15 cellular contexts compared by ENCODE assay signal in genomic region chr12:107283652-107284051, GRCh38.
DNase-seq lines count a peak whose midpoint lies in the region; ATAC-seq, FAIRE-seq and TF ChIP-seq lines count a peak whose summit lies in the region.
"Had no signal": no experiment of that assay in that cellular context is flagged by ENCODE, and none has a peak within 500 bp of the region (broad histone marks: within the 10 kb centered on the region; RNA-seq: fewer than 3 reads in every experiment).

No MANE protein-coding gene starts in this region.

- no peak overlapping the region for H3K4ac ChIP-seq in H1 (replicated peaks; ENCODE audit: insufficient read length, low read depth, low read length)

- H3K36me3 ChIP-seq in HepG2 (replicated peaks in 1 of 2; ENCODE audit: control insufficient read depth in 1 of 2, insufficient read depth in 2 of 2, low read length in 2 of 2) (no peaks in the 10 kb centered on the region), right lobe of liver (no peaks in the 10 kb centered on the region), H1 (ENCODE audit: control insufficient read depth in 2 of 4, insufficient read depth in 4 of 4, low read length in 3 of 4) (no peaks in the 10 kb centered on the region), PC-9 (ENCODE audit: low read depth) (no peaks in the 10 kb centered on the region)
- H3K36me3 ChIP-seq: BLaER1 had no signal

- no peak overlapping the region for H2BK20ac ChIP-seq in H1 (ENCODE audit: low read length)

- no peak overlapping the region for H3K27ac Mint-ChIP-seq in WTC11
- H3K27ac Mint-ChIP-seq: CD4-positive, alpha-beta memory T cell had no signal

- H3K4me1 Mint-ChIP-seq in WTC11 = peaks cover 12% of the 10 kb centered on the region

- H3K4me3 Mint-ChIP-seq in WTC11 = no peak overlapping the region
- H3K4me3 Mint-ChIP-seq: CD14-positive monocyte; CD4-positive, alpha-beta memory T cell had no signal

- H3K4me1 ChIP-seq in HepG2 (ENCODE audit: insufficient read depth, low read length) (no peaks in the 10 kb centered on the region), right lobe of liver (no peaks in the 10 kb centered on the region), H1 (replicated peaks in 1 of 4; ENCODE audit: control insufficient read depth in 3 of 4, insufficient read depth in 4 of 4, low read length in 3 of 4) (no peaks in the 10 kb centered on the region), PC-9 (replicated peaks; ENCODE audit: insufficient read depth) (peaks cover 18% of the 10 kb centered on the region)
- H3K4me1 ChIP-seq: BLaER1 had no signal

- 6% methylated on average over 4 of the region's 4 CpGs for WGBS in HepG2 (ENCODE audit: low lambda C conversion rate)
- 55% methylated on average over 4 of the region's 4 CpGs for WGBS in right lobe of liver (ENCODE audit: insufficient coverage, low coverage, low lambda C conversion rate, missing lambda C conversion rate)
- 93% methylated on average over 4 of the region's 4 CpGs; no CpG with 5 or more reads in 1 of the 2 experiments for WGBS in H1 (ENCODE audit: extremely low coverage in 1 of 2, insufficient coverage in 1 of 2, insufficient read length in 1 of 2, insufficient replicate concordance in 2 of 2, low coverage in 1 of 2, low lambda C conversion rate in 2 of 2, missing lambda C conversion rate in 1 of 2), 2 experiments

- no peak for FAIRE-seq in HepG2 (lab: Jason Lieb, UNC)
- FAIRE-seq in H1 (lab: Jason Lieb, UNC) = no peak

- H2AFZ ChIP-seq in HepG2 (ENCODE audit: low read length) = no peak overlapping the region
- H2AFZ ChIP-seq in H1 (ENCODE audit: low read length) = no peak overlapping the region
- H2AFZ ChIP-seq in PC-9 = no peak overlapping the region

- H3K79me1 ChIP-seq in H1 (ENCODE audit: low read depth, low read length) = no peaks in the 10 kb centered on the region

- no peak overlapping the region for H3K14ac ChIP-seq in H1 (ENCODE audit: insufficient read length)

- peaks cover 14% of the 10 kb centered on the region for H3F3A ChIP-seq in PC-9 (ENCODE audit: insufficient read depth, low read depth)

- in situ Hi-C loops in HepG2 (cut with HindIII; ENCODE audit: extremely low pct_ligation_motif_present, low pct_unique_long_range_greater_than_20kb) = no loop called here

- no peak for DNase-seq in HepG2 (ENCODE audit: low spot score)
- no peak for DNase-seq in right lobe of liver
- DNase-seq in WTC11 (ENCODE audit: low spot score) = no peak
- DNase-seq in H1 (ENCODE audit: low read depth in 1 of 2, low spot score in 2 of 2) = no peak
- DNase-seq in PC-9 = no peak
- no peak for DNase-seq in occipital lobe (lab: John Stamatoyannopoulos, UW)
- DNase-seq in retina = no peak
- DNase-seq: CD4-positive, alpha-beta memory T cell; DMS153; DMS79; GDM1; HCEC 1CT had no signal

- no peak overlapping the region for H2BK120ac ChIP-seq in H1 (replicated peaks; ENCODE audit: low read depth, low read length)

- TF ChIP-seq CTCF in HepG2 (CRISPR knock-in tag; IDR thresholded peaks at IDR 0.05) = no peak
- TF ChIP-seq CTCF in right lobe of liver (IDR thresholded peaks at IDR 0.05) = no peak
- TF ChIP-seq CTCF in WTC11 (IDR thresholded peaks at IDR 0.05) = no peak
- no peak for TF ChIP-seq CTCF in H1 (IDR thresholded peaks at IDR 0.05; ENCODE audit: control extremely low read depth in 1 of 3, insufficient read depth in 1 of 3, low read depth in 1 of 3, low read length in 3 of 3)
- no peak for TF ChIP-seq CTCF in PC-9 (conservative IDR thresholded peaks at IDR 0.05)

- POLR2A ChIA-PET in HepG2 (lab: Yijun Ruan, JAX) (no interaction called here), WTC11 (lab: Charles Lee) (no interaction called here), H1 (lab: Charles Lee; ENCODE audit: partially characterized antibody) (no interaction called here), PC-9 (lab: Charles Lee; ENCODE audit: unreplicated experiment) (no interaction called here)

- H4K91ac ChIP-seq in H1 (replicated peaks; ENCODE audit: insufficient read length, low read length) = no peak overlapping the region

- no peak for ATAC-seq in HepG2
- no peak for ATAC-seq in right lobe of liver
- no peak; the same call in 1 of the 2 replicates for ATAC-seq in WTC11

- no peak overlapping the region for H3K4me2 ChIP-seq in HepG2 (ENCODE audit: low read depth, low read length)
- no peak overlapping the region for H3K4me2 ChIP-seq in H1 (ENCODE audit: insufficient read depth in 1 of 2, low read depth in 2 of 2, low read length in 2 of 2)
- H3K4me2 ChIP-seq in PC-9 = no peak overlapping the region
- H3K4me2 ChIP-seq: BLaER1 had no signal

- no peak overlapping the region for H4K8ac ChIP-seq in H1 (ENCODE audit: extremely low read depth, insufficient read depth, low read length)

- H3K27ac ChIP-seq in HepG2 (ENCODE audit: extremely low read length, insufficient read depth, low read length) = no peak overlapping the region
- no peak overlapping the region for H3K27ac ChIP-seq in right lobe of liver
- no peak overlapping the region for H3K27ac ChIP-seq in H1 (ENCODE audit: low read depth, low read length)
- no peak overlapping the region for H3K27ac ChIP-seq in PC-9
- H3K27ac ChIP-seq: 22Rv1, BLaER1 had no signal

- H4K5ac ChIP-seq in H1 (ENCODE audit: insufficient read length, low read depth, low read length) = no peak overlapping the region

- intact Hi-C loops in HepG2 (cut with micrococcal nuclease; ENCODE audit: unreplicated experiment) (no loop called here), right lobe of liver (cut with DNase I) (no loop called here), PC-9 (cut with micrococcal nuclease; ENCODE audit: unreplicated experiment) (no loop called here)

- no peaks in the 10 kb centered on the region for H3K9me2 ChIP-seq in PC-9 (ENCODE audit: insufficient read depth)

- no peak overlapping the region for H3K18ac ChIP-seq in H1 (ENCODE audit: extremely low read depth, low read length)

- no peak overlapping the region for H2BK5ac ChIP-seq in H1 (ENCODE audit: low read depth, low read length)

- no peaks in the 10 kb centered on the region for H3K23me2 ChIP-seq in H1 (ENCODE audit: low read depth, low read length)

- TF ChIP-seq EP300 in HepG2 (IDR thresholded peaks at IDR 0.05; ENCODE audit: low read depth in 2 of 2, low read length in 2 of 2) (no peak), HepG2 (CRISPR knock-in tag; IDR thresholded peaks at IDR 0.05; ENCODE audit: borderline replicate concordance) (no peak), H1 (IDR thresholded peaks at IDR 0.05; ENCODE audit: borderline replicate concordance in 1 of 2, low read depth in 2 of 2, low read length in 2 of 2) (no peak)

- H3K23ac ChIP-seq in H1 (ENCODE audit: insufficient read length) = no peak overlapping the region

- peaks cover 29% of the 10 kb centered on the region for H3K9me3 Mint-ChIP-seq in WTC11

- no peak overlapping the region for H2BK15ac ChIP-seq in H1 (ENCODE audit: low read length)

- no peak overlapping the region for H3K56ac ChIP-seq in H1 (replicated peaks; ENCODE audit: insufficient read length, low read depth, low read length)

- no peaks in the 10 kb centered on the region; the same call in 1 of the 2 replicates for H3K27me3 Mint-ChIP-seq in WTC11 (ENCODE audit: low read depth)

- no peak overlapping the region for H2AK5ac ChIP-seq in H1 (ENCODE audit: low read depth, low read length)

- no peak for TF ChIP-seq POLR2A in HepG2 (IDR thresholded peaks at IDR 0.05; ENCODE audit: insufficient read depth in 1 of 2, low read depth in 2 of 2, low read length in 2 of 2)
- no peak for TF ChIP-seq POLR2A in right lobe of liver (IDR thresholded peaks at IDR 0.05)
- no peak for TF ChIP-seq POLR2A in H1 (IDR thresholded peaks at IDR 0.05; ENCODE audit: control extremely low read depth in 1 of 2, low read depth in 2 of 2, low read length in 2 of 2)

- TF ChIP-seq RAD21 in HepG2 (CRISPR knock-in tag; IDR thresholded peaks at IDR 0.05) (no peak), H1 (IDR thresholded peaks at IDR 0.05 in 1 of 2, conservative IDR thresholded peaks at IDR 0.05 in 1 of 2; ENCODE audit: low read depth in 2 of 2, low read length in 2 of 2) (no peak)

- H2BK12ac ChIP-seq in H1 (ENCODE audit: low read depth, low read length) = no peak overlapping the region

- H3K9me3 ChIP-seq in HepG2 (ENCODE audit: low read length) (no peaks in the 10 kb centered on the region), right lobe of liver (no peaks in the 10 kb centered on the region), H1 (ENCODE audit: insufficient read depth in 2 of 2, low read depth in 1 of 2, low read length in 1 of 2) (peaks cover 5 to 9% of the 10 kb centered on the region in 2 experiments; a peak in 3 of 4 replicates), PC-9 (ENCODE audit: insufficient read depth, low read depth) (no peaks in the 10 kb centered on the region)

- H3K9ac ChIP-seq in HepG2 (ENCODE audit: insufficient read depth, low read depth, low read length) (no peak overlapping the region), H1 (replicated peaks in 1 of 4; ENCODE audit: extremely low read depth in 1 of 4, low read depth in 3 of 4, low read length in 3 of 4) (no peak overlapping the region)
- H3K9ac ChIP-seq: BLaER1 had no signal

- peaks cover 2 to 21% of the 10 kb centered on the region in 2 experiments; a peak in 1 of 5 replicates for H3K27me3 ChIP-seq in HepG2 (ENCODE audit: control insufficient read depth in 1 of 2, insufficient read depth in 2 of 2, low read length in 2 of 2)
- no peaks in the 10 kb centered on the region for H3K27me3 ChIP-seq in right lobe of liver
- H3K27me3 ChIP-seq in H1 (replicated peaks in 1 of 4; ENCODE audit: control insufficient read depth in 3 of 4, extremely low read depth in 1 of 4, insufficient read depth in 3 of 4, low read length in 3 of 4) = no peaks in the 10 kb centered on the region
- no peaks in the 10 kb centered on the region for H3K27me3 ChIP-seq in PC-9 (ENCODE audit: insufficient read depth, low read depth)
- H3K27me3 ChIP-seq: BLaER1 had no signal

- H4K20me1 ChIP-seq in HepG2 (ENCODE audit: insufficient read depth, low read length) = no peaks in the 10 kb centered on the region
- no peaks in the 10 kb centered on the region for H4K20me1 ChIP-seq in H1 (replicated peaks in 1 of 2; ENCODE audit: control insufficient read depth in 1 of 2, insufficient read depth in 2 of 2, low read length in 2 of 2)
- no peaks in the 10 kb centered on the region for H4K20me1 ChIP-seq in PC-9 (ENCODE audit: insufficient read depth)
- H4K20me1 ChIP-seq: BLaER1 had no signal

- H3K36me3 Mint-ChIP-seq in WTC11 = no peaks in the 10 kb centered on the region
- H3K36me3 Mint-ChIP-seq: CD14-positive monocyte; CD4-positive, alpha-beta memory T cell had no signal

- no peak overlapping the region for H3K4me3 ChIP-seq in HepG2 (replicated peaks in 1 of 3; ENCODE audit: insufficient read depth in 1 of 3, low read depth in 2 of 3, low read length in 3 of 3)
- H3K4me3 ChIP-seq in right lobe of liver = no peak overlapping the region
- no peak overlapping the region for H3K4me3 ChIP-seq in H1 (ENCODE audit: extremely low read depth in 1 of 4, insufficient read depth in 2 of 4, low read depth in 3 of 4, low read length in 4 of 4)
- no peak overlapping the region for H3K4me3 ChIP-seq in PC-9
- H3K4me3 ChIP-seq: BLaER1 had no signal

- CTCF ChIA-PET in HepG2 (lab: Yijun Ruan, JAX; ENCODE audit: low intra/inter-chr PET ratio, low total read pairs) = no interaction called here
- CTCF ChIA-PET in WTC11 (lab: Charles Lee) = no interaction called here
- CTCF ChIA-PET in H1 (lab: Charles Lee; ENCODE audit: partially characterized antibody) = interaction anchor here (0.5 to 2.9 kb wide), 4 partner anchors 23 to 159 kb away, joined by 3 to 16 read pairs (median 4); no protein-coding TSS in a partner anchor
- CTCF ChIA-PET in PC-9 (lab: Charles Lee) = no interaction called here

- H3K79me2 ChIP-seq in HepG2 (ENCODE audit: insufficient read depth, low read length) = no peaks in the 10 kb centered on the region
- H3K79me2 ChIP-seq in H1 (ENCODE audit: control insufficient read depth in 1 of 2, insufficient read depth in 2 of 2, low read length in 2 of 2) = no peaks in the 10 kb centered on the region
- no peaks in the 10 kb centered on the region for H3K79me2 ChIP-seq in PC-9 (ENCODE audit: low read depth)

- no TSS peak for BruUV-seq in HepG2 (replicated peaks; lab: Mats Ljungman, UMichigan)
- BruUV-seq in PC-9 (replicated peaks; lab: Mats Ljungman, UMichigan) = no TSS peak

Comparison
In these comparisons a context has a peak if more than half of its experiments do, and no peak if none do; other contexts are left out.
1. Of the 50 proteins assayed by ChIP-seq in both HepG2 and WTC11: peak only in HepG2: none; only in WTC11: NFYB; in both: none; in neither: 48; mixed calls (peak in some experiments, not most) for 1.